ENCODE assay signal across 1 cellular context in genomic region chr14:34301107-34301734, GRCh38.
A peak's percentile ranks its signal among the peaks of the same experiment; 100 is the strongest.
TF ChIP-seq lines count a peak whose summit lies in the region.

No MANE protein-coding gene starts in this region.

TF ChIP-seq in HepG2, 621 proteins besides CTCF, POLR2A, EP300 and RAD21 (continued from another document):
- TF ChIP-seq ARID3A (IDR thresholded peaks at IDR 0.05; ENCODE audit: low read depth, low read length) (peak; percentile 92), ZNF446 (CRISPR knock-in tag; IDR thresholded peaks at IDR 0.05) (no peak), MAFK (conservative IDR thresholded peaks at IDR 0.05 in 1 of 2, IDR thresholded peaks at IDR 0.05 in 1 of 2; ENCODE audit: low read length in 2 of 2) (no peak), ZNF703 (CRISPR knock-in tag; IDR thresholded peaks at IDR 0.05; ENCODE audit: borderline replicate concordance) (no peak), PHF5A (CRISPR knock-in tag; IDR thresholded peaks at IDR 0.05; ENCODE audit: low read depth, unreplicated experiment) (no peak), NFKB2 (CRISPR knock-in tag; IDR thresholded peaks at IDR 0.05; ENCODE audit: borderline replicate concordance) (no peak), ZNF354B (CRISPR knock-in tag; IDR thresholded peaks at IDR 0.05) (no peak), MAF1 (CRISPR knock-in tag; IDR thresholded peaks at IDR 0.05; ENCODE audit: borderline replicate concordance) (no peak), ZNF333 (CRISPR knock-in tag; IDR thresholded peaks at IDR 0.05; ENCODE audit: borderline replicate concordance) (no peak), SAFB2 (CRISPR knock-in tag; IDR thresholded peaks at IDR 0.05; ENCODE audit: borderline replicate concordance, low read depth) (no peak), HNF1A (IDR thresholded peaks at IDR 0.05; ENCODE audit: low read depth) (no peak), HNF1A (CRISPR knock-in tag; IDR thresholded peaks at IDR 0.05; ENCODE audit: borderline replicate concordance) (no peak), ZFP82 (CRISPR knock-in tag; IDR thresholded peaks at IDR 0.05; ENCODE audit: borderline replicate concordance) (no peak), TCF12 (IDR thresholded peaks at IDR 0.05) (no peak), TCF12 (CRISPR knock-in tag; IDR thresholded peaks at IDR 0.05) (no peak), ZNF83 (CRISPR knock-in tag; IDR thresholded peaks at IDR 0.05; ENCODE audit: borderline replicate concordance) (no peak)
- TF ChIP-seq, protein P1, sequence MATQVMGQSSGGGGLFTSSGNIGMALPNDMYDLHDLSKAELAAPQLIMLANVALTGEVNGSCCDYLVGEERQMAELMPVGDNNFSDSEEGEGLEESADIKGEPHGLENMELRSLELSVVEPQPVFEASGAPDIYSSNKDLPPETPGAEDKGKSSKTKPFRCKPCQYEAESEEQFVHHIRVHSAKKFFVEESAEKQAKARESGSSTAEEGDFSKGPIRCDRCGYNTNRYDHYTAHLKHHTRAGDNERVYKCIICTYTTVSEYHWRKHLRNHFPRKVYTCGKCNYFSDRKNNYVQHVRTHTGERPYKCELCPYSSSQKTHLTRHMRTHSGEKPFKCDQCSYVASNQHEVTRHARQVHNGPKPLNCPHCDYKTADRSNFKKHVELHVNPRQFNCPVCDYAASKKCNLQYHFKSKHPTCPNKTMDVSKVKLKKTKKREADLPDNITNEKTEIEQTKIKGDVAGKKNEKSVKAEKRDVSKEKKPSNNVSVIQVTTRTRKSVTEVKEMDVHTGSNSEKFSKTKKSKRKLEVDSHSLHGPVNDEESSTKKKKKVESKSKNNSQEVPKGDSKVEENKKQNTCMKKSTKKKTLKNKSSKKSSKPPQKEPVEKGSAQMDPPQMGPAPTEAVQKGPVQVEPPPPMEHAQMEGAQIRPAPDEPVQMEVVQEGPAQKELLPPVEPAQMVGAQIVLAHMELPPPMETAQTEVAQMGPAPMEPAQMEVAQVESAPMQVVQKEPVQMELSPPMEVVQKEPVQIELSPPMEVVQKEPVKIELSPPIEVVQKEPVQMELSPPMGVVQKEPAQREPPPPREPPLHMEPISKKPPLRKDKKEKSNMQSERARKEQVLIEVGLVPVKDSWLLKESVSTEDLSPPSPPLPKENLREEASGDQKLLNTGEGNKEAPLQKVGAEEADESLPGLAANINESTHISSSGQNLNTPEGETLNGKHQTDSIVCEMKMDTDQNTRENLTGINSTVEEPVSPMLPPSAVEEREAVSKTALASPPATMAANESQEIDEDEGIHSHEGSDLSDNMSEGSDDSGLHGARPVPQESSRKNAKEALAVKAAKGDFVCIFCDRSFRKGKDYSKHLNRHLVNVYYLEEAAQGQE (IDR thresholded peaks at IDR 0.05; ENCODE audit: borderline replicate concordance in 1 of 2, low read depth in 1 of 2, low read length in 2 of 2), result no peak
